In the genomic region with DNA sequence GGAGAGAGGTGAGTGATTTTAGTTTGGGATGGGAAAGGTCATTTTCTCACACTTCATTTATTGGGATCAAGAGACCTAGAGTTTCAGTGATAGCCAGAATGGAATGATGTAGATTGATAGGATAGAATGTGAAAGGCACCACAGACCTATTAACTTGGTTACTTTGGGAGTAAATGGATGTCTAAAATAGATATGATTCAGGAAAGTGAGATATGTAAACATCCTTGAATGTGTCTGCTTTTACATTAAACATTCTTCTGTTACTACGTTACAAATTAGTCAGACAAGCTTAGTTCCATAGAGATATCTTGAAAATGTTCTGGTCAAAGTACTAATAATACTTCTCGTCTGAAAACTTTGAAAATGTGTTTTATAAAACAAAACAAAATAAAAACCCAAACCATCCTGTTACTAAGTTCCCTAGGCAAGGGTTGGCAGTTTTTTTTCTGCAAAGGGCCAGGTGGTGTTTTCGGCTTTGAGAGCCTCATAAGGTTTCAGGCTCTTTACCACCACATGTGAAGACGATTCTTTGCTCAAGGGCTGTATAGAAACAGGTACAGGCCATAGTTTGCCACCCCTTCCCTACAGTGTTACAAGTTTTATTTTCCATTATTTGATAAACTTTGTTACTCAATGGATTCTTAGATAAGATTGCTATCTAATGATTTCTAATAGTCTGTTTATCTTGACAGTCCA, we compare ENCODE assay signal across 33 cellular contexts. TPM values are rescaled to one million over a fixed set of nuclear protein-coding genes. Genes with fewer than 3 reads are reported as not detected.
A peak's percentile ranks its signal among the peaks of the same experiment; 100 is the strongest.
DNase-seq lines count a peak whose midpoint lies in the region; TF ChIP-seq lines count a peak whose summit lies in the region.
"Had no signal": no experiment of that assay in that cellular context is flagged by ENCODE, and none has a peak within 500 bp of the region (broad histone marks: within the 10 kb centered on the region; RNA-seq: fewer than 3 reads in every experiment).

No MANE protein-coding gene starts in this region.

- peaks cover 12% of the 10 kb centered on the region; the same call in 1 of the 2 replicates for H3K36me3 Mint-ChIP-seq in HFFc6 (ENCODE audit: low read depth)
- H3K36me3 Mint-ChIP-seq in activated T-helper 1 cell treated with anti-CD3 and anti-CD28 coated beads, Interleukin-12 subunit alpha, Interleukin-12 subunit beta, Interleukin-2, Interleukin-4 antibody, amounts not matched to agents 30 ng/mL and 10 ng/mL and 1 ng/mL, durations not matched to agents 14 hours and 24 hours and 36 hours (ENCODE audit: low read depth), result peaks cover 40% of the 10 kb centered on the region

- H3K4me1 ChIP-seq in endocrine pancreas (ENCODE audit: control insufficient read depth, insufficient read depth, low read length), result peaks cover 19% of the 10 kb centered on the region

- peak overlapping the region; percentile 4; the same call in 1 of the 2 replicates for H3K4me3 Mint-ChIP-seq in HFFc6
- no peak overlapping the region for H3K4me3 Mint-ChIP-seq in activated T-helper 1 cell treated with anti-CD3 and anti-CD28 coated beads, Interleukin-12 subunit alpha, Interleukin-12 subunit beta, Interleukin-2, Interleukin-4 antibody, amounts not matched to agents 30 ng/mL and 10 ng/mL and 1 ng/mL, durations not matched to agents 14 hours and 24 hours and 36 hours
- H3K4me3 Mint-ChIP-seq: activated CD8-positive, alpha-beta T cell treated with anti-CD3 and anti-CD28 coated beads for 36 hours; activated naive CD8-positive, alpha-beta T cell; endodermal cell; GM23338; nephron had no signal

- no peak overlapping the region for H3K9ac ChIP-seq in endocrine pancreas (ENCODE audit: control insufficient read depth, insufficient read depth, low read length)

- H3K27me3 Mint-ChIP-seq in HFFc6 (ENCODE audit: insufficient read depth), result no peaks in the 10 kb centered on the region
- H3K27me3 Mint-ChIP-seq in activated T-helper 1 cell treated with anti-CD3 and anti-CD28 coated beads, Interleukin-12 subunit alpha, Interleukin-12 subunit beta, Interleukin-2, Interleukin-4 antibody, amounts not matched to agents 30 ng/mL and 10 ng/mL and 1 ng/mL, durations not matched to agents 14 hours and 24 hours and 36 hours (ENCODE audit: insufficient read depth), result no peaks in the 10 kb centered on the region
- H3K27me3 Mint-ChIP-seq: activated CD8-positive, alpha-beta T cell treated with anti-CD3 and anti-CD28 coated beads for 36 hours; activated naive CD8-positive, alpha-beta T cell had no signal

- peak overlapping the region; percentile 52 for H3K4me3 ChIP-seq in endocrine pancreas (ENCODE audit: control insufficient read depth, insufficient read depth, low read length)
- H3K4me3 ChIP-seq: GM23338, heart right ventricle, lung, tibial artery had no signal

- H3K27me3 ChIP-seq in endocrine pancreas (ENCODE audit: control insufficient read depth, insufficient read depth, low read length), result no peaks in the 10 kb centered on the region
- H3K27me3 ChIP-seq: heart right ventricle, tibial artery had no signal

- DNase-seq in HFFc6, result no peak
- peak; percentile 38 for DNase-seq in NCI-H524 treated with DMSO at 0.1 percent for 48 hours (lab: John Stamatoyannopoulos, UW)
- no peak for DNase-seq in ACHN
- DNase-seq in activated T-helper 1 cell treated with anti-CD3 and anti-CD28 coated beads, Interleukin-12 subunit alpha, Interleukin-12 subunit beta, Interleukin-2, Interleukin-4 antibody, amounts not matched to agents 30 ng/mL and 10 ng/mL and 1 ng/mL, durations not matched to agents 14 hours and 24 hours and 36 hours (ENCODE audit: low spot score), result no peak
- no peak for DNase-seq in NCI-H2107 treated with DMSO at 0.1 percent for 48 hours (lab: John Stamatoyannopoulos, UW; ENCODE audit: unreplicated experiment)
- no peak for DNase-seq in foreskin melanocyte
- DNase-seq: activated CD8-positive, alpha-beta memory T cell treated with anti-CD3 and anti-CD28 coated beads, Interleukin-2, amount 50 U/mL, for 48 hours; activated CD8-positive, alpha-beta T cell treated with anti-CD3 and anti-CD28 coated beads for 36 hours; aorta; C1 segment of cervical spinal cord; Caco-2; DMS79 treated with DMSO at 0.1 percent for 48 hours; endodermal cell; foreskin fibroblast; heart right ventricle; NCI-H2029; NCI-H345; NCI-H748 treated with DMSO at 0.1 percent for 48 hours; SIG-M5; stimulated activated CD4-positive, alpha-beta T cell treated with anti-CD3 and anti-CD28 coated beads, Interleukin-15, amount 100 ng/mL, for 24 hours; stimulated activated CD4-positive, alpha-beta T cell treated with anti-CD3 and anti-CD28 coated beads, Interleukin-4, amount 100 ng/mL, for 4 hours; tibial artery had no signal

- H3K9me3 Mint-ChIP-seq in HFFc6, result no peaks in the 10 kb centered on the region
- peaks cover 11% of the 10 kb centered on the region for H3K9me3 Mint-ChIP-seq in activated T-helper 1 cell treated with anti-CD3 and anti-CD28 coated beads, Interleukin-12 subunit alpha, Interleukin-12 subunit beta, Interleukin-2, Interleukin-4 antibody, amounts not matched to agents 30 ng/mL and 10 ng/mL and 1 ng/mL, durations not matched to agents 14 hours and 24 hours and 36 hours

- no peaks in the 10 kb centered on the region for H3K9me3 ChIP-seq in endocrine pancreas (ENCODE audit: control insufficient read depth, low read length)
- H3K9me3 ChIP-seq: heart right ventricle, tibial artery had no signal

- peak overlapping the region; percentile 31; the same call in 1 of the 2 replicates for H3K27ac Mint-ChIP-seq in HFFc6
- no peak overlapping the region for H3K27ac Mint-ChIP-seq in activated T-helper 1 cell treated with anti-CD3 and anti-CD28 coated beads, Interleukin-12 subunit alpha, Interleukin-12 subunit beta, Interleukin-2, Interleukin-4 antibody, amounts not matched to agents 30 ng/mL and 10 ng/mL and 1 ng/mL, durations not matched to agents 14 hours and 24 hours and 36 hours
- H3K27ac Mint-ChIP-seq: activated CD8-positive, alpha-beta T cell treated with anti-CD3 and anti-CD28 coated beads for 36 hours; activated naive CD8-positive, alpha-beta T cell; activated T-helper 2 cell treated with anti-CD3 and anti-CD28 coated beads, Interferon-gamma antibody, Interleukin-2, Interleukin-4, amounts not matched to agents 10 μg/mL and 5 μg/mL and 100 μg/mL, durations not matched to agents 14 hours and 24 hours and 36 hours; endodermal cell; GM23338; nephron had no signal

- H3K4me1 Mint-ChIP-seq in HFFc6 (ENCODE audit: low read depth), result peaks cover 53% of the 10 kb centered on the region
- peaks cover 33% of the 10 kb centered on the region for H3K4me1 Mint-ChIP-seq in activated T-helper 1 cell treated with anti-CD3 and anti-CD28 coated beads, Interleukin-12 subunit alpha, Interleukin-12 subunit beta, Interleukin-2, Interleukin-4 antibody, amounts not matched to agents 30 ng/mL and 10 ng/mL and 1 ng/mL, durations not matched to agents 14 hours and 24 hours and 36 hours (ENCODE audit: low read depth)

- no peaks in the 10 kb centered on the region for H3K36me3 ChIP-seq in endocrine pancreas (ENCODE audit: control insufficient read depth, insufficient read depth, low read length)

- intact Hi-C loops in activated T-helper 1 cell treated with anti-CD3 and anti-CD28 coated beads, Interleukin-12 subunit alpha, Interleukin-12 subunit beta, Interleukin-2, Interleukin-4 antibody, amounts not matched to agents 30 ng/mL and 10 ng/mL and 1 ng/mL, durations not matched to agents 14 hours and 24 hours and 36 hours (cut with micrococcal nuclease), result loop anchor here (5.0 kb wide), 1 partner anchor 1814 kb away; no protein-coding TSS in a partner anchor

- no peak for TF ChIP-seq CTCF in HFFc6 (IDR thresholded peaks at IDR 0.05)

- in situ Hi-C loops in ACHN (cut with HindIII; ENCODE audit: low pct_ligation_motif_present, low pct_unique_long_range_greater_than_20kb, low sequenced_read_pairs), result no loop called here

RNA-seq across cellular contexts. Expression of gene CYB5R4, which starts 3.4 kb away (rescaled TPM):
- 10 to 100 TPM; 11.6 to 18.6 (median 16.2) TPM for total RNA-seq in HFFc6 (2021; fragmentation: NEBNext Ultra II Directional; extraction: Animal tissue kit (Norgen Biotek cat#: 25700))
- total RNA-seq in activated T-helper 1 cell treated with anti-CD3 and anti-CD28 coated beads, Interleukin-12 subunit alpha, Interleukin-12 subunit beta, Interleukin-2, Interleukin-4 antibody, amounts not matched to agents 30 ng/mL and 10 ng/mL and 1 ng/mL, durations not matched to agents 14 hours and 24 hours and 36 hours, result 24.5 and 25.3 TPM in 2 replicates

RNA-seq across cellular contexts. Expression of gene RIPPLY2, which starts 9.8 kb away (rescaled TPM):
- not detected for total RNA-seq in HFFc6 (2021; fragmentation: NEBNext Ultra II Directional; extraction: Animal tissue kit (Norgen Biotek cat#: 25700))
- total RNA-seq in activated T-helper 1 cell treated with anti-CD3 and anti-CD28 coated beads, Interleukin-12 subunit alpha, Interleukin-12 subunit beta, Interleukin-2, Interleukin-4 antibody, amounts not matched to agents 30 ng/mL and 10 ng/mL and 1 ng/mL, durations not matched to agents 14 hours and 24 hours and 36 hours, result not detected in 2 replicates
- total RNA-seq: activated CD8-positive, alpha-beta T cell treated with anti-CD3 and anti-CD28 coated beads for 36 hours; activated T-helper 2 cell treated with anti-CD3 and anti-CD28 coated beads, Interferon-gamma antibody, Interleukin-2, Interleukin-4, amounts not matched to agents 10 μg/mL and 5 μg/mL and 100 μg/mL, durations not matched to agents 14 hours and 24 hours and 36 hours; aorta; Caco-2; cardiac septum; heart right ventricle; HT-29; lung; M059J; mucosa of gallbladder; osteocyte had no signal
